ENCODE assay signal across 1 cellular context in the genomic region with DNA sequence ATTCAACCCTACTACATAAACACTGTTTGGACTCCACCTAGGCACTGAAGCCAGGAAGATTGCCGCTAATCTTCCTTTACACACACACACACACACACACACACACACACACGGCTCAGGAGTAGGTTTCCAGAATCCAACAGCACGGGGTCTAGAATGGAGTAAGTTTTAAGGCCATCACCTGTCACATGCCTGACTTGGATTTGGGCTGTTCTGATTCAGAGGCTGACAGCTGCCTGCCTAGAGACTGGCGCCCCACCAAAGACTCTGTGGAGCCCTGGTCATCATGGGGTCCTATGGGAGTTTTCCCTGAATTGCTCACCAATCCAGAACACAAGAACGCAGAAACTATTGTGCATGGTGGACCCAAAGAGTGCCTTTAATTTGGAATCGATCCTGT.
TF ChIP-seq lines count a peak whose summit lies in the region.

No MANE protein-coding gene starts in this region.

TF ChIP-seq in SK-N-SH treated with all-trans-retinoic acid at 6 μM for 48 hours, 23 proteins besides CTCF, POLR2A, EP300 and RAD21 (continued from another document):
- TF ChIP-seq, protein P1, sequence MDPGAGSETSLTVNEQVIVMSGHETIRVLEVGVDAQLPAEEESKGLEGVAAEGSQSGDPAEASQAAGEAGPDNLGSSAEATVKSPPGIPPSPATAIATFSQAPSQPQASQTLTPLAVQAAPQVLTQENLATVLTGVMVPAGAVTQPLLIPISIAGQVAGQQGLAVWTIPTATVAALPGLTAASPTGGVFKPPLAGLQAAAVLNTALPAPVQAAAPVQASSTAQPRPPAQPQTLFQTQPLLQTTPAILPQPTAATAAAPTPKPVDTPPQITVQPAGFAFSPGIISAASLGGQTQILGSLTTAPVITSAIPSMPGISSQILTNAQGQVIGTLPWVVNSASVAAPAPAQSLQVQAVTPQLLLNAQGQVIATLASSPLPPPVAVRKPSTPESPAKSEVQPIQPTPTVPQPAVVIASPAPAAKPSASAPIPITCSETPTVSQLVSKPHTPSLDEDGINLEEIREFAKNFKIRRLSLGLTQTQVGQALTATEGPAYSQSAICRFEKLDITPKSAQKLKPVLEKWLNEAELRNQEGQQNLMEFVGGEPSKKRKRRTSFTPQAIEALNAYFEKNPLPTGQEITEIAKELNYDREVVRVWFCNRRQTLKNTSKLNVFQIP (CRISPR knock-in tag; IDR thresholded peaks at IDR 0.05; ENCODE audit: borderline replicate concordance, low read depth): no peak
- no peak for TF ChIP-seq ZNF70 (CRISPR knock-in tag; IDR thresholded peaks at IDR 0.05)
- no peak for TF ChIP-seq PPARA (CRISPR knock-in tag; IDR thresholded peaks at IDR 0.05; ENCODE audit: borderline replicate concordance)
- TF ChIP-seq GLIS3 (CRISPR knock-in tag; IDR thresholded peaks at IDR 0.05): no peak
- TF ChIP-seq CSDC2 (CRISPR knock-in tag; IDR thresholded peaks at IDR 0.05): no peak
- TF ChIP-seq OSR1 (CRISPR knock-in tag; IDR thresholded peaks at IDR 0.05): no peak
- no peak for TF ChIP-seq ZFP3 (CRISPR knock-in tag; IDR thresholded peaks at IDR 0.05)
- TF ChIP-seq RARB (CRISPR knock-in tag; IDR thresholded peaks at IDR 0.05): no peak
- TF ChIP-seq ZNF8 (CRISPR knock-in tag; IDR thresholded peaks at IDR 0.05): no peak
